ENCODE assay signal across 19 cellular contexts in the genomic region with DNA sequence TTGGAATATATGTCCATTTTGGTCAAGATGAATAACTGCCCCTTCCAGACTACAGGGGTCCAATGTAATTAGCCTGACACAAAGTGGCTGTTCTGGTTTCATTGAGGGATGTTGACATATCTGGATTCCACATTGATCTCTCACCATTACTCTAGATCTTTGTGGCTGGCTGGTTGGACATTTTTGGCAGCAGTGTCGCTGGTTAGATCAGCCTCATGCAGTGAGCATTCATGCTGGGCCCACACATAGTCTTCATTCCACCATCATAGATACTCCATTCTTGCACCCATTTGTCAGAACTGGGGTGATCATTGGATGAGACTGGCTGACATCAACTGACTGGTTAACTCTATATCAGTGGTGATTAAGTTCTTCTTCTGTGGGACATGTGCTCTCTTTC.
"Had no signal": no experiment of that assay in that cellular context is flagged by ENCODE, and none has a peak within 500 bp of the region (broad histone marks: within the 10 kb centered on the region; RNA-seq: fewer than 3 reads in every experiment).

No MANE protein-coding gene starts in this region.

- H3K36me3 ChIP-seq: left lung, right atrium auricular region, upper lobe of right lung had no signal

- H3K27ac ChIP-seq: left lung, psoas muscle, right atrium auricular region, upper lobe of right lung, VCaP had no signal

- H3K4me3 ChIP-seq: left lung, psoas muscle, right atrium auricular region, upper lobe of right lung had no signal

- H3K27me3 ChIP-seq: left lung, right atrium auricular region, upper lobe of right lung had no signal

- ATAC-seq: activated CD4-positive, CD25-positive, alpha-beta regulatory T cell treated with anti-CD3 and anti-CD28 coated beads, Interleukin-2, amount 50 U/mL, for 24 hours; activated CD8-positive, alpha-beta memory T cell treated with anti-CD3 and anti-CD28 coated beads, Interleukin-2, amount 10 ng/mL, durations not matched to agents 7 days and 5 days; activated CD8-positive, alpha-beta T cell treated with anti-CD3 and anti-CD28 coated beads for 36 hours; left lung; naive thymus-derived CD8-positive, alpha-beta T cell; psoas muscle; stimulated activated naive CD8-positive, alpha-beta T cell treated with anti-CD3 and anti-CD28 coated beads, Interleukin-15, Interleukin-2, amounts not matched to agents 100 U/mL and 50 U/mL, for 24 hours; upper lobe of right lung had no signal

- H3K27ac Mint-ChIP-seq: activated CD4-positive, alpha-beta T cell treated with anti-CD3 and anti-CD28 coated beads, Interleukin-2, amount 10 ng/mL, durations not matched to agents 24 days and 14 days; activated CD8-positive, alpha-beta memory T cell treated with anti-CD3 and anti-CD28 coated beads, Interleukin-2, amount 10 ng/mL, durations not matched to agents 7 days and 5 days; activated CD8-positive, alpha-beta T cell treated with anti-CD3 and anti-CD28 coated beads for 36 hours; activated naive CD4-positive, alpha-beta T cell treated with anti-CD3 and anti-CD28 coated beads, Interleukin-2, amount 10 ng/mL, durations not matched to agents 7 days and 5 days; brain; naive thymus-derived CD8-positive, alpha-beta T cell had no signal

- FAIRE-seq: colon had no signal

- H3K4me1 Mint-ChIP-seq: activated CD4-positive, alpha-beta T cell treated with anti-CD3 and anti-CD28 coated beads, Interleukin-2, amount 10 ng/mL, durations not matched to agents 24 days and 14 days; activated CD8-positive, alpha-beta memory T cell treated with anti-CD3 and anti-CD28 coated beads, Interleukin-2, amount 10 ng/mL, durations not matched to agents 7 days and 5 days; activated naive CD4-positive, alpha-beta T cell treated with anti-CD3 and anti-CD28 coated beads, Interleukin-2, amount 10 ng/mL, durations not matched to agents 7 days and 5 days; brain; naive thymus-derived CD8-positive, alpha-beta T cell had no signal

- H3K4me3 Mint-ChIP-seq: activated CD4-positive, alpha-beta T cell treated with anti-CD3 and anti-CD28 coated beads, Interleukin-2, amount 10 ng/mL, durations not matched to agents 24 days and 14 days; activated CD8-positive, alpha-beta memory T cell treated with anti-CD3 and anti-CD28 coated beads, Interleukin-2, amount 10 ng/mL, durations not matched to agents 7 days and 5 days; activated CD8-positive, alpha-beta T cell treated with anti-CD3 and anti-CD28 coated beads for 36 hours; activated naive CD4-positive, alpha-beta T cell treated with anti-CD3 and anti-CD28 coated beads, Interleukin-2, amount 10 ng/mL, durations not matched to agents 7 days and 5 days; brain; naive thymus-derived CD8-positive, alpha-beta T cell had no signal

- H3K27me3 Mint-ChIP-seq: activated CD4-positive, alpha-beta T cell treated with anti-CD3 and anti-CD28 coated beads, Interleukin-2, amount 10 ng/mL, durations not matched to agents 24 days and 14 days; activated CD8-positive, alpha-beta memory T cell treated with anti-CD3 and anti-CD28 coated beads, Interleukin-2, amount 10 ng/mL, durations not matched to agents 7 days and 5 days; activated CD8-positive, alpha-beta T cell treated with anti-CD3 and anti-CD28 coated beads for 36 hours; activated naive CD4-positive, alpha-beta T cell treated with anti-CD3 and anti-CD28 coated beads, Interleukin-2, amount 10 ng/mL, durations not matched to agents 7 days and 5 days; brain; naive thymus-derived CD8-positive, alpha-beta T cell had no signal

- H3K9me3 ChIP-seq: left lung, psoas muscle, right atrium auricular region, upper lobe of right lung had no signal

- DNase-seq: activated CD4-positive, alpha-beta T cell treated with anti-CD3 and anti-CD28 coated beads, Interleukin-2, amount 10 ng/mL, durations not matched to agents 24 days and 14 days; activated CD8-positive, alpha-beta memory T cell treated with anti-CD3 and anti-CD28 coated beads, Interleukin-2, amount 10 ng/mL, durations not matched to agents 7 days and 5 days; activated CD8-positive, alpha-beta T cell treated with anti-CD3 and anti-CD28 coated beads for 36 hours; activated effector memory CD4-positive, alpha-beta T cell treated with anti-CD3 and anti-CD28 coated beads, Interleukin-2, amount 50 U/mL, for 16 hours; activated naive CD4-positive, alpha-beta T cell treated with anti-CD3 and anti-CD28 coated beads, Interleukin-2, amount 10 ng/mL, durations not matched to agents 7 days and 5 days; activated T-cell treated with anti-CD3 and anti-CD28 coated beads for 4 hours; caudate nucleus; effector memory CD4-positive, alpha-beta T cell; left lung; naive thymus-derived CD8-positive, alpha-beta T cell; psoas muscle; stimulated activated CD4-positive, alpha-beta T cell treated with anti-CD3 and anti-CD28 coated beads, Interleukin-4, amount 100 ng/mL, for 4 hours; stimulated activated naive CD8-positive, alpha-beta T cell treated with anti-CD3 and anti-CD28 coated beads, Interleukin-15, Interleukin-2, amounts not matched to agents 100 U/mL and 50 U/mL, for 24 hours; upper lobe of right lung had no signal

- H3K4me1 ChIP-seq: left lung, psoas muscle, right atrium auricular region, upper lobe of right lung had no signal

- H3K36me3 Mint-ChIP-seq: activated CD8-positive, alpha-beta memory T cell treated with anti-CD3 and anti-CD28 coated beads, Interleukin-2, amount 10 ng/mL, durations not matched to agents 7 days and 5 days; activated naive CD4-positive, alpha-beta T cell treated with anti-CD3 and anti-CD28 coated beads, Interleukin-2, amount 10 ng/mL, durations not matched to agents 7 days and 5 days; brain; naive thymus-derived CD8-positive, alpha-beta T cell had no signal
